1 cellular context compared by ENCODE assay signal in the genomic region with DNA sequence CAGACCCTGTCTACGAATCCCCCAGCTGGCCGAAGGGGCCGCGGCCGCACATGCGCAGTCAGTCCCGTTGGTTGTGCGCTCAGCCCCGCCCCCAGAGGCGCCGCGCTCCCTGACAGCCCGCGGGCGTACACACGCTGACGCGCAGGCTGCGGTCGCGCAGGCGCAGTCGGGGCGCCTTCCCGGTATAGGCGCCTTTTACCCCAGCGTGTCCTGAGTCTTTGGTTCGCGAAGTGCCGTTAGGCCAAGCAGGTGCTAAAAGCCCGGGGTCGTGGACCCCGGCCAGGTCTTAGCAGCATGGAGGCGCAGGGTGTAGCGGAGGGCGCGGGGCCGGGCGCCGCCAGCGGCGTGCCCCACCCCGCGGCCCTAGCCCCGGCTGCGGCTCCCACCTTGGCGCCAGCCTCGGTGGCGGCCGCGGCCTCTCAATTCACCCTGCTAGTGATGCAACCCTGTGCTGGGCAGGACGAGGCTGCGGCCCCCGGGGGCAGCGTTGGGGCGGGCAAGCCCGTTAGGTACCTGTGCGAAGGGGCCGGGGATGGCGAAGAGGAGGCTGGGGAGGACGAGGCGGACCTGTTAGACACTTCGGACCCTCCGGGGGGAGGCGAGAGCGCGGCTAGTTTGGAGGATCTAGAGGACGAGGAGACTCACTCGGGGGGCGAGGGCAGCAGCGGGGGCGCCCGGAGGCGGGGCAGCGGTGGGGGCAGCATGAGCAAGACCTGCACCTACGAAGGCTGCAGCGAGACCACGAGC.
TF ChIP-seq lines count a peak whose summit lies in the region.

RFXAP (plus strand) TSS at position 159 of the 747 bp plus-strand sequence; CDS start at position 295, 136 bp downstream.

TF ChIP-seq in GM12878, 131 proteins besides CTCF, POLR2A, EP300 and RAD21 (continued from another document and continues in another):
- TF ChIP-seq ZNF687 (IDR thresholded peaks at IDR 0.05): peak; percentile 80
- no peak for TF ChIP-seq FOS (IDR thresholded peaks at IDR 0.05; ENCODE audit: borderline replicate concordance, extremely low read depth, insufficient read length)
- TF ChIP-seq, protein P1, sequence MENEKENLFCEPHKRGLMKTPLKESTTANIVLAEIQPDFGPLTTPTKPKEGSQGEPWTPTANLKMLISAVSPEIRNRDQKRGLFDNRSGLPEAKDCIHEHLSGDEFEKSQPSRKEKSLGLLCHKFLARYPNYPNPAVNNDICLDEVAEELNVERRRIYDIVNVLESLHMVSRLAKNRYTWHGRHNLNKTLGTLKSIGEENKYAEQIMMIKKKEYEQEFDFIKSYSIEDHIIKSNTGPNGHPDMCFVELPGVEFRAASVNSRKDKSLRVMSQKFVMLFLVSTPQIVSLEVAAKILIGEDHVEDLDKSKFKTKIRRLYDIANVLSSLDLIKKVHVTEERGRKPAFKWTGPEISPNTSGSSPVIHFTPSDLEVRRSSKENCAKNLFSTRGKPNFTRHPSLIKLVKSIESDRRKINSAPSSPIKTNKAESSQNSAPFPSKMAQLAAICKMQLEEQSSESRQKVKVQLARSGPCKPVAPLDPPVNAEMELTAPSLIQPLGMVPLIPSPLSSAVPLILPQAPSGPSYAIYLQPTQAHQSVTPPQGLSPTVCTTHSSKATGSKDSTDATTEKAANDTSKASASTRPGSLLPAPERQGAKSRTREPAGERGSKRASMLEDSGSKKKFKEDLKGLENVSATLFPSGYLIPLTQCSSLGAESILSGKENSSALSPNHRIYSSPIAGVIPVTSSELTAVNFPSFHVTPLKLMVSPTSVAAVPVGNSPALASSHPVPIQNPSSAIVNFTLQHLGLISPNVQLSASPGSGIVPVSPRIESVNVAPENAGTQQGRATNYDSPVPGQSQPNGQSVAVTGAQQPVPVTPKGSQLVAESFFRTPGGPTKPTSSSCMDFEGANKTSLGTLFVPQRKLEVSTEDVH (IDR thresholded peaks at IDR 0.05; ENCODE audit: low read depth, partially characterized antibody): no peak
- TF ChIP-seq RCOR1 (conservative IDR thresholded peaks at IDR 0.05; ENCODE audit: low read depth, low read length): no peak
- TF ChIP-seq CHD4 (IDR thresholded peaks at IDR 0.05): no peak
- no peak for TF ChIP-seq ZBTB40 (IDR thresholded peaks at IDR 0.05; ENCODE audit: borderline replicate concordance)
- TF ChIP-seq LARP7 (IDR thresholded peaks at IDR 0.05): peak; percentile 80
- no peak for TF ChIP-seq NR2C2 (IDR thresholded peaks at IDR 0.05; ENCODE audit: borderline replicate concordance, control insufficient read depth, insufficient read length, low read depth)
- no peak for TF ChIP-seq HDAC2 (IDR thresholded peaks at IDR 0.05)
- TF ChIP-seq PML (IDR thresholded peaks at IDR 0.05; ENCODE audit: low read length): no peak
- no peak for TF ChIP-seq IKZF2 (IDR thresholded peaks at IDR 0.05)
- no peak for TF ChIP-seq CEBPB (IDR thresholded peaks at IDR 0.05; ENCODE audit: borderline replicate concordance in 1 of 2, low read depth in 2 of 2, low read length in 2 of 2)
- TF ChIP-seq TCF7 (IDR thresholded peaks at IDR 0.05; ENCODE audit: borderline replicate concordance): no peak
- TF ChIP-seq MYC (IDR thresholded peaks at IDR 0.05; ENCODE audit: insufficient read depth, insufficient read length, insufficient replicate concordance, low read length, severe bottlenecking): no peak
- TF ChIP-seq EZH2 (IDR thresholded peaks at IDR 0.05; ENCODE audit: borderline replicate concordance, control insufficient read depth, low read depth, low read length): no peak
- no peak for TF ChIP-seq MEF2A (IDR thresholded peaks at IDR 0.05; ENCODE audit: insufficient read depth, low read depth, low read length)
- TF ChIP-seq ZNF622 (IDR thresholded peaks at IDR 0.05): no peak
- TF ChIP-seq, protein P2, sequence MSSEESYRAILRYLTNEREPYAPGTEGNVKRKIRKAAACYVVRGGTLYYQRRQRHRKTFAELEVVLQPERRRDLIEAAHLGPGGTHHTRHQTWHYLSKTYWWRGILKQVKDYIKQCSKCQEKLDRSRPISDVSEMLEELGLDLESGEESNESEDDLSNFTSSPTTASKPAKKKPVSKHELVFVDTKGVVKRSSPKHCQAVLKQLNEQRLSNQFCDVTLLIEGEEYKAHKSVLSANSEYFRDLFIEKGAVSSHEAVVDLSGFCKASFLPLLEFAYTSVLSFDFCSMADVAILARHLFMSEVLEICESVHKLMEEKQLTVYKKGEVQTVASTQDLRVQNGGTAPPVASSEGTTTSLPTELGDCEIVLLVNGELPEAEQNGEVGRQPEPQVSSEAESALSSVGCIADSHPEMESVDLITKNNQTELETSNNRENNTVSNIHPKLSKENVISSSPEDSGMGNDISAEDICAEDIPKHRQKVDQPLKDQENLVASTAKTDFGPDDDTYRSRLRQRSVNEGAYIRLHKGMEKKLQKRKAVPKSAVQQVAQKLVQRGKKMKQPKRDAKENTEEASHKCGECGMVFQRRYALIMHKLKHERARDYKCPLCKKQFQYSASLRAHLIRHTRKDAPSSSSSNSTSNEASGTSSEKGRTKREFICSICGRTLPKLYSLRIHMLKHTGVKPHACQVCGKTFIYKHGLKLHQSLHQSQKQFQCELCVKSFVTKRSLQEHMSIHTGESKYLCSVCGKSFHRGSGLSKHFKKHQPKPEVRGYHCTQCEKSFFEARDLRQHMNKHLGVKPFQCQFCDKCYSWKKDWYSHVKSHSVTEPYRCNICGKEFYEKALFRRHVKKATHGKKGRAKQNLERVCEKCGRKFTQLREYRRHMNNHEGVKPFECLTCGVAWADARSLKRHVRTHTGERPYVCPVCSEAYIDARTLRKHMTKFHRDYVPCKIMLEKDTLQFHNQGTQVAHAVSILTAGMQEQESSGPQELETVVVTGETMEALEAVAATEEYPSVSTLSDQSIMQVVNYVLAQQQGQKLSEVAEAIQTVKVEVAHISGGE (CRISPR knock-in tag; IDR thresholded peaks at IDR 0.05): no peak
- no peak for TF ChIP-seq SPI1 (IDR thresholded peaks at IDR 0.05; ENCODE audit: borderline replicate concordance, insufficient read depth, low read depth, low read length)
- TF ChIP-seq CREB1 (IDR thresholded peaks at IDR 0.05; ENCODE audit: low read depth): peak; percentile 46; the same call in 1 of the 2 replicates
- TF ChIP-seq SP1 (IDR thresholded peaks at IDR 0.05; ENCODE audit: low read depth, low read length): no peak
- peak; percentile 19; the same call in 1 of the 2 replicates for TF ChIP-seq CHD2 (IDR thresholded peaks at IDR 0.05; ENCODE audit: borderline replicate concordance, low read depth, low read length)
- TF ChIP-seq PAX5 (IDR thresholded peaks at IDR 0.05; ENCODE audit: borderline replicate concordance, low read depth, low read length): no peak
- TF ChIP-seq, protein P3, sequence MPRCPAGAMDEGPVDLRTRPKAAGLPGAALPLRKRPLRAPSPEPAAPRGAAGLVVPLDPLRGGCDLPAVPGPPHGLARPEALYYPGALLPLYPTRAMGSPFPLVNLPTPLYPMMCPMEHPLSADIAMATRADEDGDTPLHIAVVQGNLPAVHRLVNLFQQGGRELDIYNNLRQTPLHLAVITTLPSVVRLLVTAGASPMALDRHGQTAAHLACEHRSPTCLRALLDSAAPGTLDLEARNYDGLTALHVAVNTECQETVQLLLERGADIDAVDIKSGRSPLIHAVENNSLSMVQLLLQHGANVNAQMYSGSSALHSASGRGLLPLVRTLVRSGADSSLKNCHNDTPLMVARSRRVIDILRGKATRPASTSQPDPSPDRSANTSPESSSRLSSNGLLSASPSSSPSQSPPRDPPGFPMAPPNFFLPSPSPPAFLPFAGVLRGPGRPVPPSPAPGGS (IDR thresholded peaks at IDR 0.05; ENCODE audit: borderline replicate concordance, insufficient read depth, low read depth, low read length, poor library complexity, severe bottlenecking): no peak
- TF ChIP-seq NFIC (IDR thresholded peaks at IDR 0.05; ENCODE audit: low read depth, low read length): no peak
- peak; percentile 23 for TF ChIP-seq KLF5 (IDR thresholded peaks at IDR 0.05; ENCODE audit: partially characterized antibody)
- TF ChIP-seq MLLT1 (IDR thresholded peaks at IDR 0.05): no peak
- TF ChIP-seq ZNF592 (IDR thresholded peaks at IDR 0.05): 0 out of 2 replicates have a peak, but pooled peaks have one; percentile 25
